In genomic region chr2:17182399-17182798, GRCh38 we compare ENCODE assay signal across 16 cellular contexts.
A peak's percentile ranks its signal among the peaks of the same experiment; 100 is the strongest.
DNase-seq lines count a peak whose midpoint lies in the region; ATAC-seq lines count a peak whose summit lies in the region.
"Had no signal": no experiment of that assay in that cellular context is flagged by ENCODE, and none has a peak within 500 bp of the region (broad histone marks: within the 10 kb centered on the region; RNA-seq: fewer than 3 reads in every experiment).

No MANE protein-coding gene starts in this region.

- H3K9me3 Mint-ChIP-seq in stimulated activated naive CD8-positive, alpha-beta T cell treated with anti-CD3 and anti-CD28 coated beads, Interleukin-15, amount 100 ng/mL, for 72 hours = peaks cover 0 to 5% of the 10 kb centered on the region in 2 donors
- H3K9me3 Mint-ChIP-seq: CD8-positive, alpha-beta T cell had no signal

- H3K27ac Mint-ChIP-seq in stimulated activated naive CD8-positive, alpha-beta T cell treated with anti-CD3 and anti-CD28 coated beads, Interleukin-15, amount 100 ng/mL, for 72 hours = no peak overlapping the region
- H3K27ac Mint-ChIP-seq: B cell; CD4-positive, CD25-positive, alpha-beta regulatory T cell; CD8-positive, alpha-beta T cell; HFFc6 had no signal

- H3K27me3 Mint-ChIP-seq in stimulated activated naive CD8-positive, alpha-beta T cell treated with anti-CD3 and anti-CD28 coated beads, Interleukin-15, amount 100 ng/mL, for 72 hours = no peaks in the 10 kb centered on the region
- H3K27me3 Mint-ChIP-seq: CD4-positive, CD25-positive, alpha-beta regulatory T cell had no signal

- no peak overlapping the region for H3K4me3 Mint-ChIP-seq in stimulated activated naive CD8-positive, alpha-beta T cell treated with anti-CD3 and anti-CD28 coated beads, Interleukin-15, amount 100 ng/mL, for 72 hours
- H3K4me3 Mint-ChIP-seq: B cell; CD4-positive, CD25-positive, alpha-beta regulatory T cell; CD8-positive, alpha-beta T cell; HFFc6 had no signal

- ATAC-seq in GM18511 (IDR thresholded peaks at IDR 0.05; ENCODE audit: unreplicated experiment) (peak; percentile 47), GM19438 (IDR thresholded peaks at IDR 0.05; ENCODE audit: low read depth, unreplicated experiment) (peak; percentile 61), GM21619 (IDR thresholded peaks at IDR 0.05; ENCODE audit: unreplicated experiment) (peak; percentile 37), HG03139 (IDR thresholded peaks at IDR 0.05; ENCODE audit: unreplicated experiment) (peak; percentile 54), Right ventricle myocardium inferior (no peak)
- ATAC-seq in stimulated activated naive CD8-positive, alpha-beta T cell treated with anti-CD3 and anti-CD28 coated beads, Interleukin-15, amount 100 ng/mL, for 72 hours = no peak
- ATAC-seq: CD8-positive, alpha-beta T cell had no signal

- intact Hi-C loops in Right ventricle myocardium inferior (cut with DNase I) = no loop called here

- no peak for DNase-seq in stimulated activated CD4-positive, alpha-beta T cell treated with anti-CD3 and anti-CD28 coated beads, Interleukin-4, amount 100 ng/mL, for 4 hours
- no peak for DNase-seq in stimulated activated naive CD8-positive, alpha-beta T cell treated with anti-CD3 and anti-CD28 coated beads, Interleukin-15, amount 100 ng/mL, for 72 hours
- DNase-seq in occipital lobe (lab: John Stamatoyannopoulos, UW) (no peak), Right ventricle myocardium inferior (ENCODE audit: missing footprints) (no peak)
- DNase-seq: Caco-2; CD4-positive, CD25-positive, alpha-beta regulatory T cell; CD8-positive, alpha-beta T cell; DMS153; DND-41; GOT3; HFFc6 had no signal

- H3K4me1 Mint-ChIP-seq in stimulated activated naive CD8-positive, alpha-beta T cell treated with anti-CD3 and anti-CD28 coated beads, Interleukin-15, amount 100 ng/mL, for 72 hours = no peaks in the 10 kb centered on the region
- H3K4me1 Mint-ChIP-seq: CD4-positive, CD25-positive, alpha-beta regulatory T cell had no signal

Comparison
In these comparisons a context has a peak if more than half of its experiments do, and no peak if none do; other contexts are left out.
1. ATAC-seq: peak in GM18511 (single experiment), GM19438 (single experiment), GM21619 (single experiment) and HG03139 (single experiment); none in stimulated activated naive CD8-positive, alpha-beta T cell treated with anti-CD3 and anti-CD28 coated beads, Interleukin-15, amount 100 ng/mL, for 72 hours (single experiment) and Right ventricle myocardium inferior (single experiment).